ENCODE assay signal across 9 cellular contexts in genomic region chr10:110008518-110009339, GRCh38. TPM values are rescaled to one million over a fixed set of nuclear protein-coding genes. Genes with fewer than 3 reads are reported as not detected.
DNase-seq lines count a peak whose midpoint lies in the region; ATAC-seq, FAIRE-seq and TF ChIP-seq lines count a peak whose summit lies in the region.
"Had no signal": no experiment of that assay in that cellular context is flagged by ENCODE, and none has a peak within 500 bp of the region (broad histone marks: within the 10 kb centered on the region; RNA-seq: fewer than 3 reads in every experiment).

No MANE protein-coding gene starts in this region.

- H3K9ac ChIP-seq in kidney (ENCODE audit: low read length in 2 of 2), result peak overlapping the region; percentile 54 to 72

- H3K4me3 ChIP-seq in body of pancreas, result peak overlapping the region; percentile 63 to 84
- peak overlapping the region; percentile 78 to 84 for H3K4me3 ChIP-seq in kidney (ENCODE audit: low read length in 2 of 2)

- WGBS in body of pancreas, 2 donors, result 0 to 1% methylated on average over 28 to 30 of the region's 30 CpGs

- H3K27me3 ChIP-seq in body of pancreas, result no peaks in the 10 kb centered on the region

- H3K36me3 ChIP-seq in body of pancreas (replicated peaks in 1 of 2; ENCODE audit: insufficient read depth in 1 of 2, low read depth in 2 of 2) (no peaks in the 10 kb centered on the region), kidney (ENCODE audit: control insufficient read depth in 1 of 2, insufficient read depth in 2 of 2, low read length in 2 of 2) (no peaks in the 10 kb centered on the region)

- peaks cover 62% of the 10 kb centered on the region for H3K4me1 ChIP-seq in body of pancreas
- peaks cover 20 to 22% of the 10 kb centered on the region in 2 donors for H3K4me1 ChIP-seq in kidney (ENCODE audit: control insufficient read depth in 1 of 2, insufficient read depth in 1 of 2, low read depth in 1 of 2, low read length in 2 of 2)

- H3K9me3 ChIP-seq in body of pancreas (no peaks in the 10 kb centered on the region), kidney (ENCODE audit: control insufficient read depth in 1 of 2, low read length in 2 of 2) (no peaks in the 10 kb centered on the region)

- intact Hi-C loops in body of pancreas (cut with DNase I) (no loop called here), kidney (cut with DNase I) (no loop called here)

- H3K27ac ChIP-seq in body of pancreas (peak overlapping the region; percentile 86 to 91 (median 90)), kidney (ENCODE audit: low read depth in 2 of 2, low read length in 2 of 2) (peak overlapping the region; percentile 86 to 91)

- DNase-seq in DMS79 treated with DMSO at 0.1 percent for 48 hours (lab: John Stamatoyannopoulos, UW), result peak; percentile 11
- no peak for DNase-seq in DMS79 (lab: John Stamatoyannopoulos, UW)
- DNase-seq in HK-2 (ENCODE audit: unreplicated experiment), result peak; percentile 43
- DNase-seq in SW480 (ENCODE audit: low spot score), result peak; percentile 73
- peak; percentile 71 to 82 (median 79) for DNase-seq in body of pancreas
- peak; percentile 67 for DNase-seq in kidney
- peak; percentile 6 to 17 for DNase-seq in stimulated activated CD4-positive, alpha-beta T cell treated with anti-CD3 and anti-CD28 coated beads, Interleukin-4, amount 100 ng/mL, for 48 hours (ENCODE audit: low read depth in 2 of 2)

- no peak for FAIRE-seq in kidney (lab: Jason Lieb, UNC)
- FAIRE-seq: A204.1 had no signal

- TF ChIP-seq CTCF in body of pancreas (IDR thresholded peaks at IDR 0.05) (no peak), kidney (IDR thresholded peaks at IDR 0.05; ENCODE audit: borderline replicate concordance, extremely low read depth, insufficient read depth) (no peak)

- ATAC-seq in body of pancreas (peak; percentile 36), HG03097 (IDR thresholded peaks at IDR 0.05; ENCODE audit: low FRiP score, unreplicated experiment) (no peak)

- no peak for TF ChIP-seq POLR2A in body of pancreas (IDR thresholded peaks at IDR 0.05)

RNA-seq across cellular contexts. Expression of gene ADD3, which starts 0.9 kb away (rescaled TPM):
- 10 to 100 TPM; 37.9 to 40.5 TPM for total RNA-seq in body of pancreas
- 79.2 TPM for total RNA-seq in kidney
- polyA plus RNA-seq in kidney (ENCODE audit: insufficient read depth, low read depth, low replicate concordance), result 56.9 TPM
